In genomic region chr6:52087498-52087999, GRCh38 we compare ENCODE assay signal across 10 cellular contexts. TPM values are rescaled to one million over a fixed set of nuclear protein-coding genes. Genes with fewer than 3 reads are reported as not detected.
DNase-seq lines count a peak whose midpoint lies in the region; ATAC-seq and TF ChIP-seq lines count a peak whose summit lies in the region.
"Had no signal": no experiment of that assay in that cellular context is flagged by ENCODE, and none has a peak within 500 bp of the region (broad histone marks: within the 10 kb centered on the region; RNA-seq: fewer than 3 reads in every experiment).

PKHD1 (minus strand) TSS chr6:52087613; CDS start chr6:52084933, 2,680 bp downstream.

- H3K79me2 ChIP-seq in OCI-LY3 (ENCODE audit: low read length) = no peaks in the 10 kb centered on the region

- POLR2A ChIA-PET in activated CD8-positive, alpha-beta T cell treated with anti-CD3 and anti-CD28 coated beads for 36 hours (lab: Charles Lee) = no interaction called here
- POLR2A ChIA-PET in activated CD8-positive, alpha-beta T cell treated with anti-CD3 and anti-CD28 coated beads, Interleukin-2, amount 10 ng/mL, durations not matched to agents 7 days and 5 days (lab: Charles Lee) = no interaction called here

- peak; percentile 70 for ATAC-seq in activated CD8-positive, alpha-beta T cell treated with anti-CD3 and anti-CD28 coated beads for 36 hours
- ATAC-seq in activated CD8-positive, alpha-beta T cell treated with anti-CD3 and anti-CD28 coated beads, Interleukin-2, amount 10 ng/mL, durations not matched to agents 7 days and 5 days = no peak
- ATAC-seq in thoracic aorta (ENCODE audit: insufficient number of reproducible peaks, low FRiP score, low read depth) (no peak), GM18873 (IDR thresholded peaks at IDR 0.05; ENCODE audit: low FRiP score, unreplicated experiment) (no peak)

- peak within 1 kb of the TSS; percentile 40 for H3K4me2 ChIP-seq in OCI-LY3 (ENCODE audit: low read length)

- no peak for TF ChIP-seq CTCF in activated CD8-positive, alpha-beta T cell treated with anti-CD3 and anti-CD28 coated beads for 36 hours (IDR thresholded peaks at IDR 0.05)
- TF ChIP-seq CTCF in OCI-LY3 (IDR thresholded peaks at IDR 0.05; ENCODE audit: low read depth, low read length) = peak; percentile 89
- peak; percentile 32 for TF ChIP-seq CTCF in foreskin fibroblast (IDR thresholded peaks at IDR 0.05; ENCODE audit: low read depth, low read length)
- peak; percentile 13 for TF ChIP-seq CTCF in thoracic aorta (IDR thresholded peaks at IDR 0.05)

- DNase-seq in activated CD8-positive, alpha-beta T cell treated with anti-CD3 and anti-CD28 coated beads for 36 hours = no peak
- DNase-seq in activated CD8-positive, alpha-beta T cell treated with anti-CD3 and anti-CD28 coated beads, Interleukin-2, amount 10 ng/mL, durations not matched to agents 7 days and 5 days = no peak
- DNase-seq in foreskin fibroblast (no peak), thoracic aorta (ENCODE audit: low spot score) (no peak), Ammon's horn (ENCODE audit: low spot score) (no peak)
- no peak for DNase-seq in activated effector memory CD4-positive, alpha-beta T cell treated with anti-CD3 and anti-CD28 coated beads, Interleukin-2, amount 50 U/mL, for 16 hours
- DNase-seq: CD8-positive, alpha-beta memory T cell had no signal

- H3K4me3 ChIP-seq in OCI-LY3 (ENCODE audit: low read length) (peak within 1 kb of the TSS; percentile 6; the same call in 1 of the 2 replicates), foreskin fibroblast (ENCODE audit: low read depth in 1 of 2, low read length in 2 of 2) (no peak within 1 kb of the TSS), thoracic aorta (no peak within 1 kb of the TSS)

- intact Hi-C loops in activated CD8-positive, alpha-beta T cell treated with anti-CD3 and anti-CD28 coated beads for 36 hours (cut with micrococcal nuclease) = loop anchor here (5.0 kb wide), 1 partner anchor 145 kb away; no protein-coding TSS in a partner anchor

- H4K20me1 ChIP-seq in OCI-LY3 (ENCODE audit: insufficient read depth, low read length) = no peaks in the 10 kb centered on the region

- no peak within 1 kb of the TSS for H3K4me3 Mint-ChIP-seq in activated CD8-positive, alpha-beta T cell treated with anti-CD3 and anti-CD28 coated beads for 36 hours
- no peak within 1 kb of the TSS for H3K4me3 Mint-ChIP-seq in activated CD8-positive, alpha-beta T cell treated with anti-CD3 and anti-CD28 coated beads, Interleukin-2, amount 10 ng/mL, durations not matched to agents 7 days and 5 days
- H3K4me3 Mint-ChIP-seq: CD8-positive, alpha-beta memory T cell had no signal

- H2AFZ ChIP-seq in OCI-LY3 (ENCODE audit: low read depth, low read length) = peak within 1 kb of the TSS; percentile 31

- H3K9me3 Mint-ChIP-seq in activated CD8-positive, alpha-beta T cell treated with anti-CD3 and anti-CD28 coated beads for 36 hours = no peaks in the 10 kb centered on the region
- H3K9me3 Mint-ChIP-seq in activated CD8-positive, alpha-beta T cell treated with anti-CD3 and anti-CD28 coated beads, Interleukin-2, amount 10 ng/mL, durations not matched to agents 7 days and 5 days (ENCODE audit: insufficient read depth) = no peaks in the 10 kb centered on the region

- H3K27me3 ChIP-seq in OCI-LY3 (ENCODE audit: low read depth, low read length) = no peaks in the 10 kb centered on the region
- no peaks in the 10 kb centered on the region for H3K27me3 ChIP-seq in thoracic aorta (replicated peaks; ENCODE audit: insufficient read depth)

- H3K36me3 ChIP-seq in OCI-LY3 (replicated peaks; ENCODE audit: low read depth, low read length) = no peaks in the 10 kb centered on the region
- H3K36me3 ChIP-seq in thoracic aorta = no peaks in the 10 kb centered on the region

- H3K9me3 ChIP-seq in OCI-LY3 (ENCODE audit: insufficient read depth, low read length) = no peaks in the 10 kb centered on the region
- H3K9me3 ChIP-seq in thoracic aorta = no peaks in the 10 kb centered on the region

- H3K9ac ChIP-seq in OCI-LY3 (ENCODE audit: low read length) = no peak within 1 kb of the TSS

- H3K36me3 Mint-ChIP-seq in activated CD8-positive, alpha-beta T cell treated with anti-CD3 and anti-CD28 coated beads for 36 hours (ENCODE audit: low read depth) = no peaks in the 10 kb centered on the region
- H3K36me3 Mint-ChIP-seq in activated CD8-positive, alpha-beta T cell treated with anti-CD3 and anti-CD28 coated beads, Interleukin-2, amount 10 ng/mL, durations not matched to agents 7 days and 5 days (ENCODE audit: low read depth) = no peaks in the 10 kb centered on the region
- H3K36me3 Mint-ChIP-seq: CD8-positive, alpha-beta memory T cell had no signal

- H3K4me1 Mint-ChIP-seq in activated CD8-positive, alpha-beta T cell treated with anti-CD3 and anti-CD28 coated beads for 36 hours (ENCODE audit: low read depth) = no peaks in the 10 kb centered on the region
- H3K4me1 Mint-ChIP-seq in activated CD8-positive, alpha-beta T cell treated with anti-CD3 and anti-CD28 coated beads, Interleukin-2, amount 10 ng/mL, durations not matched to agents 7 days and 5 days (ENCODE audit: low read depth) = no peaks in the 10 kb centered on the region
- H3K4me1 Mint-ChIP-seq: CD8-positive, alpha-beta memory T cell had no signal

- CTCF ChIA-PET in activated CD8-positive, alpha-beta T cell treated with anti-CD3 and anti-CD28 coated beads for 36 hours (lab: Charles Lee) = interaction anchor here (2.2 kb wide), 1 partner anchor 11 kb away, joined by 5 read pairs; no protein-coding TSS in a partner anchor
- CTCF ChIA-PET in activated CD8-positive, alpha-beta T cell treated with anti-CD3 and anti-CD28 coated beads, Interleukin-2, amount 10 ng/mL, durations not matched to agents 7 days and 5 days (lab: Charles Lee) = no interaction called here

- peaks cover 10% of the 10 kb centered on the region for H3K4me1 ChIP-seq in OCI-LY3 (ENCODE audit: low read length)
- H3K4me1 ChIP-seq in thoracic aorta (ENCODE audit: control insufficient read depth in 1 of 2, low read depth in 2 of 2) = no peaks in the 10 kb centered on the region

- peaks cover 6% of the 10 kb centered on the region for H3K27me3 Mint-ChIP-seq in activated CD8-positive, alpha-beta T cell treated with anti-CD3 and anti-CD28 coated beads for 36 hours
- H3K27me3 Mint-ChIP-seq in activated CD8-positive, alpha-beta T cell treated with anti-CD3 and anti-CD28 coated beads, Interleukin-2, amount 10 ng/mL, durations not matched to agents 7 days and 5 days (ENCODE audit: low read depth) = peaks cover 16% of the 10 kb centered on the region

- no peak within 1 kb of the TSS for H3K27ac ChIP-seq in OCI-LY3 (ENCODE audit: low read length)
- no peak within 1 kb of the TSS for H3K27ac ChIP-seq in thoracic aorta
- H3K27ac ChIP-seq: HL-60 had no signal

- no peak within 1 kb of the TSS for H3K27ac Mint-ChIP-seq in activated CD8-positive, alpha-beta T cell treated with anti-CD3 and anti-CD28 coated beads for 36 hours
- H3K27ac Mint-ChIP-seq in activated CD8-positive, alpha-beta T cell treated with anti-CD3 and anti-CD28 coated beads, Interleukin-2, amount 10 ng/mL, durations not matched to agents 7 days and 5 days = no peak within 1 kb of the TSS

RNA-seq across cellular contexts. Expression of gene PKHD1, which starts in this region (rescaled TPM):
- not detected for total RNA-seq in activated CD8-positive, alpha-beta T cell treated with anti-CD3 and anti-CD28 coated beads for 36 hours
- not detected for total RNA-seq in activated CD8-positive, alpha-beta T cell treated with anti-CD3 and anti-CD28 coated beads, Interleukin-2, amount 10 ng/mL, durations not matched to agents 7 days and 5 days
- total RNA-seq in thoracic aorta = under 1 TPM in 1 of 2 donors, not detected in 1; 0.14 TPM
- total RNA-seq: CD8-positive, alpha-beta memory T cell had no signal

Comparison
In these comparisons a context has a peak if more than half of its experiments do, and no peak if none do; other contexts are left out.
1. Peak in ATAC-seq in activated CD8-positive, alpha-beta T cell treated with anti-CD3 and anti-CD28 coated beads for 36 hours; RNA of the gene not detected or under 1 TPM.